Comparison of ENCODE assay signal across 9 cellular contexts in genomic region chr2:113218283-113219091, GRCh38. TPM values are rescaled to one million over a fixed set of nuclear protein-coding genes. Genes with fewer than 3 reads are reported as not detected.
DNase-seq lines count a peak whose midpoint lies in the region; ATAC-seq and TF ChIP-seq lines count a peak whose summit lies in the region.
"Had no signal": no experiment of that assay in that cellular context is flagged by ENCODE, and none has a peak within 500 bp of the region (broad histone marks: within the 10 kb centered on the region; RNA-seq: fewer than 3 reads in every experiment).

No MANE protein-coding gene starts in this region.

- TF ChIP-seq CTCF in body of pancreas (IDR thresholded peaks at IDR 0.05) (peak in 2 of 7 experiments; percentile 8 to 19), coronary artery (IDR thresholded peaks at IDR 0.05) (no peak), PC-9 (conservative IDR thresholded peaks at IDR 0.05) (no peak)

- H4K20me1 ChIP-seq in PC-9 (ENCODE audit: insufficient read depth): no peaks in the 10 kb centered on the region

- no peaks in the 10 kb centered on the region for H3K36me3 ChIP-seq in body of pancreas (replicated peaks in 1 of 2; ENCODE audit: insufficient read depth in 1 of 2, low read depth in 2 of 2)
- no peaks in the 10 kb centered on the region for H3K36me3 ChIP-seq in subcutaneous abdominal adipose tissue (ENCODE audit: control insufficient read depth in 5 of 5, insufficient read depth in 5 of 5, low read length in 5 of 5)
- H3K36me3 ChIP-seq in PC-9 (ENCODE audit: low read depth): no peaks in the 10 kb centered on the region

- WGBS in body of pancreas, 2 donors: 50 to 55% methylated on average over 8 of the region's 8 CpGs

- POLR2A ChIA-PET in PC-9 (lab: Charles Lee; ENCODE audit: unreplicated experiment): no interaction called here

- intact Hi-C loops in body of pancreas (cut with DNase I) (no loop called here), PC-9 (cut with micrococcal nuclease; ENCODE audit: unreplicated experiment) (no loop called here)

- H3K27me3 ChIP-seq in body of pancreas (no peaks in the 10 kb centered on the region), subcutaneous abdominal adipose tissue (ENCODE audit: control insufficient read depth in 5 of 5, insufficient read depth in 4 of 5, low read length in 5 of 5) (no peaks in the 10 kb centered on the region), PC-9 (ENCODE audit: insufficient read depth, low read depth) (no peaks in the 10 kb centered on the region)

- H3K4me1 ChIP-seq in body of pancreas (peaks cover 35% of the 10 kb centered on the region), subcutaneous abdominal adipose tissue (ENCODE audit: control insufficient read depth in 5 of 5, insufficient read depth in 5 of 5, low read length in 5 of 5) (peaks cover 4 to 45% (median 39%) of the 10 kb centered on the region in 5 donors), PC-9 (replicated peaks; ENCODE audit: insufficient read depth) (no peaks in the 10 kb centered on the region)

- H3K9ac ChIP-seq in subcutaneous abdominal adipose tissue (ENCODE audit: low read length in 5 of 5): no peak overlapping the region

- CTCF ChIA-PET in PC-9 (lab: Charles Lee): no interaction called here

- H3K27ac ChIP-seq in body of pancreas (peak overlapping the region; percentile 65 to 89 (median 78)), subcutaneous abdominal adipose tissue (ENCODE audit: low read depth, low read length) (peak overlapping the region; percentile 50), coronary artery (peak overlapping the region in 1 of 2 donors; percentile 82), PC-9 (no peak overlapping the region)

- 0 out of 2 replicates have a peak, but pooled peaks cover 3% of the 10 kb centered on the region for H3F3A ChIP-seq in PC-9 (ENCODE audit: insufficient read depth, low read depth)

- no peak overlapping the region for H3K4me2 ChIP-seq in PC-9

- no peaks in the 10 kb centered on the region for H3K9me2 ChIP-seq in PC-9 (ENCODE audit: insufficient read depth)

- peak; percentile 47 to 85 (median 64) for DNase-seq in body of pancreas
- peak; percentile 91 for DNase-seq in left lobe of liver (ENCODE audit: low spot score)
- DNase-seq in coronary artery (ENCODE audit: low spot score): no peak
- no peak for DNase-seq in NCI-H226
- DNase-seq in PC-9: no peak
- DNase-seq: MM.1S had no signal

- no peaks in the 10 kb centered on the region for H3K79me2 ChIP-seq in PC-9 (ENCODE audit: low read depth)

- ATAC-seq in GM19467 (IDR thresholded peaks at IDR 0.05; ENCODE audit: unreplicated experiment) (peak; percentile 59), body of pancreas (peak; percentile 76), left lobe of liver (peak; percentile 88), HG03432 (IDR thresholded peaks at IDR 0.05; ENCODE audit: unreplicated experiment) (no peak)

- H3K9me3 ChIP-seq in body of pancreas (no peaks in the 10 kb centered on the region), subcutaneous abdominal adipose tissue (ENCODE audit: control insufficient read depth in 5 of 5, low read length in 5 of 5) (no peaks in the 10 kb centered on the region), PC-9 (ENCODE audit: insufficient read depth, low read depth) (no peaks in the 10 kb centered on the region)

- H3K4me3 ChIP-seq in body of pancreas (no peak overlapping the region), subcutaneous abdominal adipose tissue (ENCODE audit: low read depth in 1 of 5, low read length in 5 of 5) (peak overlapping the region in 1 of 5 donors; percentile 13), coronary artery (no peak overlapping the region), PC-9 (no peak overlapping the region)

- BruUV-seq in PC-9 (replicated peaks; lab: Mats Ljungman, UMichigan): no TSS peak

- no peak overlapping the region for H2AFZ ChIP-seq in PC-9

- no peak for TF ChIP-seq POLR2A in body of pancreas (IDR thresholded peaks at IDR 0.05)

RNA-seq across cellular contexts. Expression of gene PSD4, which starts 44.7 kb away (rescaled TPM):
- total RNA-seq in body of pancreas: 10 to 100 TPM; 40.5 to 83.4 TPM
- 60.3 TPM for total RNA-seq in left lobe of liver
- 29.6 and 38.7 TPM in 2 replicates for total RNA-seq in PC-9 (2021)

Comparison
In these comparisons a context has a peak if more than half of its experiments do, and no peak if none do; other contexts are left out.
1. DNase-seq: peak in body of pancreas (4 of 4) and left lobe of liver (single experiment); none in coronary artery (single experiment), NCI-H226 (single experiment) and PC-9 (0 of 2).